ENCODE assay signal across 8 cellular contexts in the genomic region with DNA sequence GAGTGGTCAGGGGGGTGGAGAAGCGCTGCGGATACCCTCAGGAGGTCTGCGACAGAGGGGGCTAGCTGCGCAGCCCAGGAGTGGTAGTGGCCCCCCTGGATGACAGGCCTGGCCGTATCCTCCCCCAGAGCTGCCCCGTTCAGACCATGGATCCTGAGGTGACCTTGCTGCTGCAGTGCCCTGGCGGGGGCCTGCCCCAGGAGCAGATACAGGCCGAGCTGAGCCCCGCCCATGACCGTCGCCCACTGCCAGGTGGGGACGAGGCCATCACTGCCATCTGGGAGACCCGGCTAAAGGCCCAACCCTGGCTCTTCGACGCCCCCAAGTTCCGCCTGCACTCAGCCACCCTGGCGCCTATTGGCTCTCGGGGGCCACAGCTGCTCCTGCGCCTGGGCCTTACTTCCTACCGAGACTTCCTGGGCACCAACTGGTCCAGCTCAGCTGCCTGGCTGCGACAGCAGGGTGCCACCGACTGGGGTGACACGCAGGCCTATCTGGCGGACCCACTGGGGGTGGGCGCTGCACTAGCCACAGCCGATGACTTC. TPM values are rescaled to one million over a fixed set of nuclear protein-coding genes. Genes with fewer than 3 reads are reported as not detected.
DNase-seq lines count a peak whose midpoint lies in the region; ATAC-seq and TF ChIP-seq lines count a peak whose summit lies in the region.

No MANE protein-coding gene starts in this region.

- no peaks in the 10 kb centered on the region for H3K27me3 Mint-ChIP-seq in Caco-2 (ENCODE audit: insufficient read depth, unreplicated experiment)
- peaks cover 5% of the 10 kb centered on the region for H3K27me3 Mint-ChIP-seq in neural progenitor cell (ENCODE audit: insufficient read depth, low read depth)

- H3K27ac Mint-ChIP-seq in Caco-2 (ENCODE audit: unreplicated experiment) (peak overlapping the region; percentile 39), neural progenitor cell (no peak overlapping the region)

- intact Hi-C loops in Caco-2 (cut with micrococcal nuclease; ENCODE audit: unreplicated experiment) = no loop called here

- H3K27me3 ChIP-seq in Caco-2 (replicated peaks; ENCODE audit: control insufficient read depth, insufficient read depth, low read length) = no peaks in the 10 kb centered on the region
- H3K27me3 ChIP-seq in H7 (ENCODE audit: control insufficient read depth, insufficient read depth, low read length) = no peaks in the 10 kb centered on the region; the same call in 1 of the 2 replicates
- no peaks in the 10 kb centered on the region for H3K27me3 ChIP-seq in fibroblast of lung (ENCODE audit: control insufficient read depth, insufficient read depth, low read length)
- peaks cover 9% of the 10 kb centered on the region for H3K27me3 ChIP-seq in neural progenitor cell

- POLR2A ChIA-PET in Caco-2 (lab: Charles Lee) = interaction anchor here (1.0 to 1.3 kb wide), 3 partner anchors 15 to 78 kb away, joined by 4 to 11 read pairs (median 7); a partner anchor contains a TSS

- H3F3A ChIP-seq in neural progenitor cell (ENCODE audit: low read depth) = peaks cover 27% of the 10 kb centered on the region

- peaks cover 29% of the 10 kb centered on the region for H3K4me1 ChIP-seq in Caco-2
- peaks cover 10% of the 10 kb centered on the region for H3K4me1 ChIP-seq in fibroblast of lung (ENCODE audit: control insufficient read depth, extremely low read depth, insufficient read depth, low read length)
- H3K4me1 ChIP-seq in neural progenitor cell = peaks cover 16% of the 10 kb centered on the region

- H4K20me1 ChIP-seq in fibroblast of lung (ENCODE audit: control insufficient read depth, extremely low read depth, insufficient read depth, low read length) = no peaks in the 10 kb centered on the region
- no peaks in the 10 kb centered on the region for H4K20me1 ChIP-seq in neural progenitor cell (ENCODE audit: low read depth)

- H3K4me3 ChIP-seq in Caco-2 (ENCODE audit: low read depth, low read length) (peak overlapping the region; percentile 99), H7 (ENCODE audit: insufficient read depth, low read depth, low read length) (peak overlapping the region; percentile 81), fibroblast of lung (replicated peaks in 1 of 4; ENCODE audit: control extremely low read depth in 1 of 4, insufficient read depth in 1 of 4, low read depth in 3 of 4, low read length in 4 of 4) (peak overlapping the region; percentile 81 to 90 (median 88)), neural progenitor cell (peak overlapping the region; percentile 62)

- H3K79me2 ChIP-seq in fibroblast of lung (ENCODE audit: control insufficient read depth, insufficient read depth, low read length) (peaks cover 8% of the 10 kb centered on the region), neural progenitor cell (ENCODE audit: low read depth) (no peaks in the 10 kb centered on the region)

- no peak overlapping the region for H2AFZ ChIP-seq in fibroblast of lung (ENCODE audit: low read length)
- peak overlapping the region; percentile 2 for H2AFZ ChIP-seq in neural progenitor cell (replicated peaks)

- H3K36me3 ChIP-seq in Caco-2 (ENCODE audit: control insufficient read depth, insufficient read depth, low read length) (no peaks in the 10 kb centered on the region), H7 (replicated peaks; ENCODE audit: control insufficient read depth, insufficient read depth, low read length) (no peaks in the 10 kb centered on the region; the same call in none of the 2 replicates), fibroblast of lung (ENCODE audit: control insufficient read depth, insufficient read depth, low read length) (peaks cover 8% of the 10 kb centered on the region), neural progenitor cell (no peaks in the 10 kb centered on the region)

- peak overlapping the region; percentile 95 for H3K4me2 ChIP-seq in fibroblast of lung (ENCODE audit: extremely low read depth, insufficient read depth, low read length)
- H3K4me2 ChIP-seq in neural progenitor cell = peak overlapping the region; percentile 89

- TSS peak; percentile 50 for BruUV-seq in Caco-2 (replicated peaks; lab: Mats Ljungman, UMichigan)

- ATAC-seq in GM18520 (IDR thresholded peaks at IDR 0.05; ENCODE audit: unreplicated experiment) = no peak

- TF ChIP-seq CTCF in Caco-2 (IDR thresholded peaks at IDR 0.05; ENCODE audit: insufficient read depth in 1 of 2, low read depth in 1 of 2, low read length in 1 of 2, severe bottlenecking in 1 of 2, unreplicated experiment in 1 of 2) = no peak
- no peak for TF ChIP-seq CTCF in fibroblast of lung (conservative IDR thresholded peaks at IDR 0.05 in 1 of 2, IDR thresholded peaks at IDR 0.05 in 1 of 2; ENCODE audit: low read depth in 1 of 2, low read length in 2 of 2)
- TF ChIP-seq CTCF in neural progenitor cell (IDR thresholded peaks at IDR 0.05) = no peak

- H3K27ac ChIP-seq in fibroblast of lung (ENCODE audit: insufficient read depth, low read length) (peak overlapping the region; percentile 68), neural progenitor cell (no peak overlapping the region)

- DNase-seq in Caco-2 = peak; percentile 42 to 48
- DNase-seq in H7 = no peak
- peak; percentile 64 for DNase-seq in NCI-H748 (lab: John Stamatoyannopoulos, UW; ENCODE audit: unreplicated experiment)
- DNase-seq in activated T-cell treated with anti-CD3 and anti-CD28 coated beads, Interleukin-2, amount 50 U/mL, for 1 hour = peak; percentile 59
- no peak for DNase-seq in fibroblast of lung (ENCODE audit: low read depth in 2 of 2)
- no peak for DNase-seq in neural progenitor cell (ENCODE audit: low spot score)
- no peak for DNase-seq in NCI-H1930 (lab: John Stamatoyannopoulos, UW)

- H3K9me3 ChIP-seq in Caco-2 (no peaks in the 10 kb centered on the region), fibroblast of lung (ENCODE audit: control insufficient read depth, insufficient read depth, low read depth, low read length) (no peaks in the 10 kb centered on the region), neural progenitor cell (ENCODE audit: low read depth) (no peaks in the 10 kb centered on the region)

- H3K4me1 Mint-ChIP-seq in Caco-2 (ENCODE audit: low read depth, unreplicated experiment) (no peaks in the 10 kb centered on the region), neural progenitor cell (peaks cover 29% of the 10 kb centered on the region)

- H3K36me3 Mint-ChIP-seq in Caco-2 (ENCODE audit: insufficient read depth, unreplicated experiment) (peaks cover 23% of the 10 kb centered on the region), neural progenitor cell (no peaks in the 10 kb centered on the region)

- H3K9ac ChIP-seq in fibroblast of lung (ENCODE audit: insufficient read depth, low read length) (peak overlapping the region; percentile 76), neural progenitor cell (peak overlapping the region; percentile 31)

- CTCF ChIA-PET in Caco-2 (lab: Charles Lee) = interaction anchor here (0.6 to 1.5 kb wide), 5 partner anchors 22 to 365 kb away, joined by 3 to 7 read pairs (median 5); a partner anchor contains a TSS

- H3K9me3 Mint-ChIP-seq in Caco-2 (ENCODE audit: unreplicated experiment) = no peaks in the 10 kb centered on the region
- H3K9me3 Mint-ChIP-seq in neural progenitor cell = no peaks in the 10 kb centered on the region

- H3K4me3 Mint-ChIP-seq in Caco-2 (ENCODE audit: unreplicated experiment) = peak overlapping the region; percentile 81
- peak overlapping the region; percentile 91 for H3K4me3 Mint-ChIP-seq in neural progenitor cell

RNA-seq across cellular contexts. Expression of a gene that starts 0.5 kb away (rescaled TPM):
- total RNA-seq in Caco-2 (2022) (31.9 and 33.4 TPM in 2 replicates), fibroblast of lung (47.8 and 71.5 TPM in 2 replicates), neural progenitor cell (ENCODE audit: low replicate concordance) (23.5 and 28.8 TPM in 2 replicates)
- 73.3 and 75.9 TPM in 2 replicates for total RNA-seq in H7 (2014; rRNA removed; shearing (Covaris generic))
- polyA plus RNA-seq in fibroblast of lung = 17.7 and 18.5 TPM in 2 replicates
- 43.8 and 52.2 TPM in 2 replicates for polyA plus RNA-seq in fibroblast of lung (2012)
- polyA minus RNA-seq in fibroblast of lung (ENCODE audit: low replicate concordance) = 31.9 and 51.5 TPM in 2 replicates

RNA-seq across cellular contexts. Expression of a gene that starts 0.6 kb away (rescaled TPM):
- total RNA-seq in Caco-2 (2022) = 32.1 and 36.8 TPM in 2 replicates
- total RNA-seq in H7 (2014; rRNA removed; shearing (Covaris generic)) = 75.6 and 76.0 TPM in 2 replicates
- total RNA-seq in fibroblast of lung = 32.9 and 41.5 TPM in 2 replicates
- 20.5 and 25.7 TPM in 2 replicates for polyA plus RNA-seq in fibroblast of lung
- polyA plus RNA-seq in fibroblast of lung (2012) = 34.7 and 42.7 TPM in 2 replicates
- 66.6 and 78.4 TPM in 2 replicates for polyA minus RNA-seq in fibroblast of lung (ENCODE audit: low replicate concordance)
- 17.5 and 63.4 TPM in 2 replicates for total RNA-seq in neural progenitor cell (ENCODE audit: low replicate concordance)

RNA-seq across cellular contexts. Expression of a gene that starts 3.8 kb away (rescaled TPM):
- 22.3 and 22.9 TPM in 2 replicates for total RNA-seq in Caco-2 (2022)
- 12.0 and 18.0 TPM in 2 replicates for total RNA-seq in H7 (2014; rRNA removed; shearing (Covaris generic))
- total RNA-seq in fibroblast of lung = 12.6 TPM in 2 replicates
- 11.2 and 12.6 TPM in 2 replicates for polyA plus RNA-seq in fibroblast of lung
- 22.2 and 25.1 TPM in 2 replicates for polyA plus RNA-seq in fibroblast of lung (2012)
- 15.4 and 31.3 TPM in 2 replicates for polyA minus RNA-seq in fibroblast of lung (ENCODE audit: low replicate concordance)
- total RNA-seq in neural progenitor cell (ENCODE audit: low replicate concordance) = 3.9 and 18.1 TPM in 2 replicates

RNA-seq across cellular contexts. Expression of a gene that starts 7.8 kb away (rescaled TPM):
- 60.6 and 61.7 TPM in 2 replicates for total RNA-seq in Caco-2 (2022)
- total RNA-seq in H7 (2014; rRNA removed; shearing (Covaris generic)) = 17.6 and 22.4 TPM in 2 replicates
- total RNA-seq in fibroblast of lung = 24.4 and 27.9 TPM in 2 replicates
- 21.2 and 25.3 TPM in 2 replicates for polyA plus RNA-seq in fibroblast of lung
- 143 and 151 TPM in 2 replicates for polyA plus RNA-seq in fibroblast of lung (2012)
- polyA minus RNA-seq in fibroblast of lung (ENCODE audit: low replicate concordance) = 35.6 and 43.8 TPM in 2 replicates
- 2.3 and 6.8 TPM in 2 replicates for total RNA-seq in neural progenitor cell (ENCODE audit: low replicate concordance)

RNA-seq across cellular contexts. Expression of a gene that starts 14.3 kb away (rescaled TPM):
- total RNA-seq in Caco-2 (2022) = 70.2 and 76.8 TPM in 2 replicates
- 62.0 and 63.8 TPM in 2 replicates for total RNA-seq in H7 (2014; rRNA removed; shearing (Covaris generic))
- 60.9 and 62.9 TPM in 2 replicates for total RNA-seq in fibroblast of lung
- polyA plus RNA-seq in fibroblast of lung = 34.7 and 41.4 TPM in 2 replicates
- polyA plus RNA-seq in fibroblast of lung (2012) = 129 and 130 TPM in 2 replicates
- 20.6 and 32.5 TPM in 2 replicates for polyA minus RNA-seq in fibroblast of lung (ENCODE audit: low replicate concordance)
- 5.3 and 25.1 TPM in 2 replicates for total RNA-seq in neural progenitor cell (ENCODE audit: low replicate concordance)

Comparison
In these comparisons a context has a peak if more than half of its experiments do, and no peak if none do; other contexts are left out.
1. DNase-seq: peak in Caco-2 (2 of 2), NCI-H748 (single experiment) and activated T-cell treated with anti-CD3 and anti-CD28 coated beads, Interleukin-2, amount 50 U/mL, for 1 hour (single experiment); none in H7 (single experiment), fibroblast of lung (0 of 2), neural progenitor cell (single experiment) and NCI-H1930 (0 of 2).
2. Peak in every context shown above with its lines, with median percentiles within 50 percentile points of each other: H3K4me3 ChIP-seq.